21 cellular contexts compared by ENCODE assay signal in genomic region chr16:922051-922450, GRCh38. TPM values are rescaled to one million over a fixed set of nuclear protein-coding genes. Genes with fewer than 3 reads are reported as not detected.
DNase-seq lines count a peak whose midpoint lies in the region; ATAC-seq and TF ChIP-seq lines count a peak whose summit lies in the region.
"Had no signal": no experiment of that assay in that cellular context is flagged by ENCODE, and none has a peak within 500 bp of the region (broad histone marks: within the 10 kb centered on the region; RNA-seq: fewer than 3 reads in every experiment).

No MANE protein-coding gene starts in this region.

- H3K4me1 ChIP-seq in right cardiac atrium (ENCODE audit: control insufficient read depth, insufficient read depth, low read length) (no peaks in the 10 kb centered on the region), heart right ventricle (peaks cover 4 to 21% (median 12%) of the 10 kb centered on the region in 9 donors), smooth muscle cell (ENCODE audit: low read depth) (peaks cover 9% of the 10 kb centered on the region)

- WGBS in right cardiac atrium, result 95% methylated on average over 13 of the region's 13 CpGs
- WGBS in heart right ventricle, 2 donors, result 88 to 95% methylated on average over 13 of the region's 13 CpGs
- 77% methylated on average over 13 of the region's 13 CpGs for WGBS in smooth muscle cell (ENCODE audit: low lambda C conversion rate)

- no peaks in the 10 kb centered on the region for H3K27me3 ChIP-seq in right cardiac atrium (ENCODE audit: control insufficient read depth, insufficient read depth)
- H3K27me3 ChIP-seq in heart right ventricle, result no peaks in the 10 kb centered on the region
- no peaks in the 10 kb centered on the region for H3K27me3 ChIP-seq in smooth muscle cell (ENCODE audit: low read depth)
- H3K27me3 ChIP-seq: BLaER1 treated with 17β-estradiol and CSF1 and Interleukin-3, amounts not matched to agents 10 nM and 100 nM had no signal

- in situ Hi-C loops in GM13977 (cut with MboI; ENCODE audit: low pct_unique_long_range_greater_than_20kb, low sequenced_read_pairs, unreplicated experiment), result no loop called here

- ATAC-seq in right cardiac atrium (no peak), heart right ventricle (no peak)
- ATAC-seq: CD8-positive, alpha-beta T cell; GM12878; GM23338; HCT116 had no signal

- TF ChIP-seq CTCF in heart right ventricle (IDR thresholded peaks at IDR 0.05) (no peak), glutamatergic neuron (IDR thresholded peaks at IDR 0.05; ENCODE audit: partially characterized antibody, unreplicated experiment) (no peak), smooth muscle cell (IDR thresholded peaks at IDR 0.05; ENCODE audit: borderline replicate concordance, insufficient read depth, poor library complexity, severe bottlenecking) (no peak), GM13977 (IDR thresholded peaks at IDR 0.05; ENCODE audit: extremely low read depth, insufficient read depth, missing control alignments) (no peak)

- intact Hi-C loops in right cardiac atrium (cut with DNase I) (no loop called here), heart right ventricle (cut with DNase I) (no loop called here)

- H2AFZ ChIP-seq in smooth muscle cell (ENCODE audit: low read depth), result no peak overlapping the region
- H2AFZ ChIP-seq: GM23338 had no signal

- peaks cover 34% of the 10 kb centered on the region for H3K36me3 Mint-ChIP-seq in glutamatergic neuron (ENCODE audit: unreplicated experiment)

- peak overlapping the region; percentile 70 for H3K27ac Mint-ChIP-seq in glutamatergic neuron (ENCODE audit: unreplicated experiment)
- H3K27ac Mint-ChIP-seq: CD8-positive, alpha-beta T cell; GM23338; HFFc6 had no signal

- H3K4me1 Mint-ChIP-seq in glutamatergic neuron (ENCODE audit: low read depth, unreplicated experiment), result peaks cover 21% of the 10 kb centered on the region
- H3K4me1 Mint-ChIP-seq: GM23338 had no signal

- peak in 2 of 3 donors; percentile 10 to 30 for DNase-seq in right cardiac atrium
- DNase-seq in heart right ventricle, result no peak
- DNase-seq in glutamatergic neuron, result no peak
- DNase-seq in smooth muscle cell (lab: John Stamatoyannopoulos, UW; ENCODE audit: unreplicated experiment), result no peak
- no peak for DNase-seq in NOMO-1 treated with DMSO at 0.1 percent for 48 hours (lab: John Stamatoyannopoulos, UW; ENCODE audit: unreplicated experiment)
- DNase-seq in GM13977 (ENCODE audit: low spot score), result no peak
- DNase-seq in NCI-H2171 (lab: John Stamatoyannopoulos, UW), result no peak
- DNase-seq: 8988T; CD8-positive, alpha-beta T cell; DMS 273 treated with DMSO at 0.1 percent for 48 hours; DMS53; DND-41; EL; HFFc6 had no signal

- H3K36me3 ChIP-seq in heart right ventricle (peaks cover 0 to 19% (median 0%) of the 10 kb centered on the region in 9 donors), smooth muscle cell (ENCODE audit: low read depth) (no peaks in the 10 kb centered on the region)

- H3K79me2 ChIP-seq in smooth muscle cell (ENCODE audit: low read depth), result peaks cover 9% of the 10 kb centered on the region

- H3K27ac ChIP-seq in right cardiac atrium (ENCODE audit: low read length) (no peak overlapping the region), heart right ventricle (no peak overlapping the region), smooth muscle cell (ENCODE audit: low read depth) (peak overlapping the region; percentile 73)
- H3K27ac ChIP-seq: HL-60 had no signal

- H3F3A ChIP-seq in smooth muscle cell (ENCODE audit: low read depth), result peaks cover 15% of the 10 kb centered on the region

- H3K9me3 Mint-ChIP-seq in glutamatergic neuron (ENCODE audit: unreplicated experiment), result peaks cover 20% of the 10 kb centered on the region

- no peak overlapping the region for H3K9ac ChIP-seq in smooth muscle cell (ENCODE audit: low read depth)
- H3K9ac ChIP-seq: BLaER1 treated with 17β-estradiol and CSF1 and Interleukin-3, amounts not matched to agents 10 nM and 100 nM had no signal

- H3K4me3 Mint-ChIP-seq in glutamatergic neuron (ENCODE audit: unreplicated experiment), result peak overlapping the region; percentile 40
- H3K4me3 Mint-ChIP-seq: CD8-positive, alpha-beta T cell; GM23338; HFFc6 had no signal

- H3K27me3 Mint-ChIP-seq in glutamatergic neuron (ENCODE audit: unreplicated experiment), result peaks cover 6% of the 10 kb centered on the region

- peaks cover 19% of the 10 kb centered on the region for H4K20me1 ChIP-seq in smooth muscle cell (ENCODE audit: low read depth)

- no peak overlapping the region for H3K4me3 ChIP-seq in right cardiac atrium (ENCODE audit: low read length)
- H3K4me3 ChIP-seq in heart right ventricle, result no peak overlapping the region
- H3K4me3 ChIP-seq in smooth muscle cell, result no peak overlapping the region
- H3K4me3 ChIP-seq: BLaER1 treated with 17β-estradiol and CSF1 and Interleukin-3, amounts not matched to agents 10 nM and 100 nM; GM12878; GM23338 had no signal

- H3K9me3 ChIP-seq in right cardiac atrium (ENCODE audit: control insufficient read depth, low read length), result no peaks in the 10 kb centered on the region
- H3K9me3 ChIP-seq in heart right ventricle, result peaks cover 0 to 10% (median 0%) of the 10 kb centered on the region in 11 donors
- H3K9me3 ChIP-seq in smooth muscle cell (replicated peaks; ENCODE audit: low read depth), result no peaks in the 10 kb centered on the region

- peak overlapping the region; percentile 22 for H3K4me2 ChIP-seq in smooth muscle cell
- H3K4me2 ChIP-seq: GM23338 had no signal

RNA-seq across cellular contexts. Expression of gene LMF1, which starts 48.7 kb away (rescaled TPM):
- total RNA-seq in right cardiac atrium (10 to 100 TPM; 10.6 to 13.3 (median 11.2) TPM), heart right ventricle (10 to 100 TPM in 2 of 10 donors, 1 to 10 TPM in 8; 5.7 to 14.2 (median 7.6) TPM), glutamatergic neuron (ENCODE audit: unreplicated experiment) (17.4 TPM), smooth muscle cell (17.1 and 25.3 TPM in 2 replicates)
- polyA plus RNA-seq in right cardiac atrium (7.8 TPM), heart right ventricle (10 to 100 TPM in 1 of 2 donors, 1 to 10 TPM in 1; 5.1 to 15.4 TPM), smooth muscle cell (29.8 and 33.2 TPM in 2 replicates)
- total RNA-seq: HT1080 had no signal

RNA-seq across cellular contexts. Expression of gene SOX8, which starts 59.5 kb away (rescaled TPM):
- total RNA-seq in right cardiac atrium (1 to 10 TPM in 3 of 4 donors, under 1 TPM in 1; 0.97 to 2.1 (median 1.9) TPM), heart right ventricle (1 to 10 TPM in 5 of 10 donors, under 1 TPM in 5; 0.35 to 2.3 (median 0.97) TPM), glutamatergic neuron (ENCODE audit: unreplicated experiment) (7.0 TPM), smooth muscle cell (1.8 and 4.2 TPM in 2 replicates)
- polyA plus RNA-seq in right cardiac atrium (1.5 TPM), heart right ventricle (1 to 10 TPM in 1 of 2 donors, under 1 TPM in 1; 0.97 to 2.0 TPM), smooth muscle cell (2.9 and 3.5 TPM in 2 replicates)
- total RNA-seq: GM12878, HT1080 had no signal
- polyA plus RNA-seq: AG04450, GM12878 had no signal

Comparison
In these comparisons a context has a peak if more than half of its experiments do, and no peak if none do; other contexts are left out.
1. DNase-seq: peak in right cardiac atrium (2 of 3); none in heart right ventricle (0 of 2), glutamatergic neuron (single experiment), smooth muscle cell (single experiment), NOMO-1 treated with DMSO at 0.1 percent for 48 hours (single experiment), GM13977 (single experiment) and NCI-H2171 (single experiment).